ENCODE assay signal across 1 cellular context in genomic region chr3:55893045-55893664, GRCh38.
TF ChIP-seq lines count a peak whose summit lies in the region.

No MANE protein-coding gene starts in this region.

TF ChIP-seq in endothelial cell of umbilical vein, 7 proteins besides CTCF, POLR2A, EP300 and RAD21:
- TF ChIP-seq JUN (IDR thresholded peaks at IDR 0.05; ENCODE audit: borderline replicate concordance, insufficient read depth, insufficient read length, low read depth) (peak; percentile 47), MAX (IDR thresholded peaks at IDR 0.05; ENCODE audit: insufficient read depth, insufficient read length) (no peak), EZH2 (IDR thresholded peaks at IDR 0.05; ENCODE audit: borderline replicate concordance, low read depth, low read length, severe bottlenecking) (no peak), MYC (IDR thresholded peaks at IDR 0.05; ENCODE audit: low read depth, low read length) (no peak), FOS (IDR thresholded peaks at IDR 0.05; ENCODE audit: borderline replicate concordance, insufficient read depth, low read length) (peak; percentile 85)
